Comparison of ENCODE assay signal across 22 cellular contexts in the genomic region with DNA sequence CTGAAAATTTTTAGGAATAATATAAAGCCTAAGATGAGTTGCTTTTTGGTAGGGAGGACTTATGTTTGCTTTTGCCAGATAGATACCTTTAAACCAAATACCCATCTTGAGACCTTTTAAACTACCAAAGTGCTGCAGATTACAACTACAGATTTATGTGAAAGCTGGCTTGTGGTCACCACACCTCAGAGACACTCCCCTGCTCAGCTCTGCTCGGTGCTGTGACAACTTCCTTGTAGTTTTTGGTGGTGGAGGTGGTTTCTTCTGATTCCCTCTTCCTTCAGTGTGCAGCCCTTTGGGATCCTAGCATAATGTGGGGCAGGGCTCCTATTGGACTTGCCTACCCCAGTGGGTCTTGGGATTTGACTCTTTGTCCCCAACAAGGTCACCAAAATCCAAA. TPM values are rescaled to one million over a fixed set of nuclear protein-coding genes. Genes with fewer than 3 reads are reported as not detected.
A peak's percentile ranks its signal among the peaks of the same experiment; 100 is the strongest.
DNase-seq lines count a peak whose midpoint lies in the region; ATAC-seq and TF ChIP-seq lines count a peak whose summit lies in the region.
"Had no signal": no experiment of that assay in that cellular context is flagged by ENCODE, and none has a peak within 500 bp of the region (broad histone marks: within the 10 kb centered on the region; RNA-seq: fewer than 3 reads in every experiment).

No MANE protein-coding gene starts in this region.

- peaks cover 41% of the 10 kb centered on the region for H3K27me3 Mint-ChIP-seq in activated CD4-positive, alpha-beta T cell treated with anti-CD3 and anti-CD28 coated beads, Interleukin-2, amount 10 ng/mL, durations not matched to agents 24 days and 14 days
- H3K27me3 Mint-ChIP-seq in activated CD4-positive, alpha-beta T cell treated with anti-CD3 and anti-CD28 coated beads for 36 hours: peaks cover 16% of the 10 kb centered on the region
- H3K27me3 Mint-ChIP-seq in H9 (ENCODE audit: low read depth): no peaks in the 10 kb centered on the region

- H4K20me1 ChIP-seq in H9 (ENCODE audit: control insufficient read depth, insufficient read depth, insufficient read length): no peaks in the 10 kb centered on the region

- no peak overlapping the region for H2AK5ac ChIP-seq in H9 (ENCODE audit: insufficient read length, low read length)

- no peak overlapping the region for H3K4me3 Mint-ChIP-seq in activated CD4-positive, alpha-beta T cell treated with anti-CD3 and anti-CD28 coated beads, Interleukin-2, amount 10 ng/mL, durations not matched to agents 24 days and 14 days
- H3K4me3 Mint-ChIP-seq in activated CD4-positive, alpha-beta T cell treated with anti-CD3 and anti-CD28 coated beads for 36 hours: no peak overlapping the region
- no peak overlapping the region for H3K4me3 Mint-ChIP-seq in H9
- H3K4me3 Mint-ChIP-seq: naive thymus-derived CD8-positive, alpha-beta T cell; stimulated activated naive B cell treated with anti-CD40 and anti-IgM and Interleukin-4, amounts not matched to agents 10 μg/mL and 1 μg/mL and 100 μg/mL, for 72 hours had no signal

- H3K23ac ChIP-seq in H9 (ENCODE audit: insufficient read length, low read depth, low read length): no peak overlapping the region

- H4K91ac ChIP-seq in H9 (ENCODE audit: insufficient read length, low read depth, low read length): no peak overlapping the region

- H3K4ac ChIP-seq in H9 (ENCODE audit: low read depth, low read length): no peak overlapping the region

- no peak overlapping the region for H3K18ac ChIP-seq in H9 (ENCODE audit: insufficient read length, low read depth, low read length)

- H3K36me3 ChIP-seq in ascending aorta (no peaks in the 10 kb centered on the region), psoas muscle (ENCODE audit: insufficient read depth in 1 of 2, low read depth in 1 of 2) (no peaks in the 10 kb centered on the region)
- H3K36me3 ChIP-seq: tibial nerve had no signal

- H2AFZ ChIP-seq in H9 (ENCODE audit: low read length): no peak overlapping the region
- H2AFZ ChIP-seq: hepatocyte had no signal

- no peaks in the 10 kb centered on the region for H3K79me1 ChIP-seq in H9 (ENCODE audit: insufficient read depth, low read depth, low read length, poor library complexity, severe bottlenecking)

- peak overlapping the region in 1 of 2 donors; percentile 9 for H3K4me3 ChIP-seq in ascending aorta
- H3K4me3 ChIP-seq in psoas muscle: no peak overlapping the region
- H3K4me3 ChIP-seq: hepatocyte, tibial nerve had no signal

- H2BK5ac ChIP-seq in H9 (ENCODE audit: insufficient read length, low read length): no peak overlapping the region

- no peak overlapping the region for H2BK12ac ChIP-seq in H9 (ENCODE audit: insufficient read length, low read depth, low read length)

- intact Hi-C loops in activated CD4-positive, alpha-beta T cell treated with anti-CD3 and anti-CD28 coated beads, Interleukin-2, amount 10 ng/mL, durations not matched to agents 24 days and 14 days (cut with micrococcal nuclease): no loop called here
- intact Hi-C loops in activated CD4-positive, alpha-beta T cell treated with anti-CD3 and anti-CD28 coated beads for 36 hours (cut with DNase I, micrococcal nuclease): no loop called here
- intact Hi-C loops in ascending aorta (cut with DNase I) (no loop called here), psoas muscle (cut with DNase I) (no loop called here)

- no peak overlapping the region for H4K8ac ChIP-seq in H9 (replicated peaks; ENCODE audit: insufficient read length, low read depth, low read length)

- no peaks in the 10 kb centered on the region for H3K79me2 ChIP-seq in H9 (ENCODE audit: insufficient read depth, low read length)

- no peak overlapping the region for H3K14ac ChIP-seq in H9 (ENCODE audit: insufficient read depth, low read length)

- POLR2A ChIA-PET in activated CD4-positive, alpha-beta T cell treated with anti-CD3 and anti-CD28 coated beads for 36 hours (lab: Charles Lee): no interaction called here

- H3K27ac ChIP-seq in H9 (ENCODE audit: insufficient read length, low read depth, low read length): no peak overlapping the region
- H3K27ac ChIP-seq in ascending aorta: peak overlapping the region; percentile 17 to 23
- peak overlapping the region; percentile 44 for H3K27ac ChIP-seq in psoas muscle
- H3K27ac ChIP-seq: hepatocyte had no signal

- no peak overlapping the region for H3K4me2 ChIP-seq in H9 (ENCODE audit: insufficient read depth, insufficient read length, low read length)
- H3K4me2 ChIP-seq: hepatocyte had no signal

- no peak overlapping the region for H4K5ac ChIP-seq in H9 (ENCODE audit: insufficient read length, low read depth, low read length)

- no CpG with 5 or more reads among the region's 1 CpG for WGBS in H9 (ENCODE audit: extremely low coverage, insufficient read length, low lambda C conversion rate)
- 42 to 60% (median 58%) methylated on average over 1 of the region's 1 CpG for WGBS in psoas muscle, 3 donors

- no peak overlapping the region for H3K56ac ChIP-seq in H9 (ENCODE audit: insufficient read length, low read depth, low read length)

- ATAC-seq in activated CD4-positive, alpha-beta T cell treated with anti-CD3 and anti-CD28 coated beads for 36 hours: no peak
- ATAC-seq in psoas muscle: no peak
- no peak for ATAC-seq in HG03039 (IDR thresholded peaks at IDR 0.05; ENCODE audit: unreplicated experiment)
- ATAC-seq: naive thymus-derived CD8-positive, alpha-beta T cell; stimulated activated naive B cell treated with anti-CD40 and anti-IgM and Interleukin-4, amounts not matched to agents 10 μg/mL and 1 μg/mL and 100 μg/mL, for 72 hours had no signal

- no peak overlapping the region for H3K27ac Mint-ChIP-seq in activated CD4-positive, alpha-beta T cell treated with anti-CD3 and anti-CD28 coated beads, Interleukin-2, amount 10 ng/mL, durations not matched to agents 24 days and 14 days
- H3K27ac Mint-ChIP-seq in activated CD4-positive, alpha-beta T cell treated with anti-CD3 and anti-CD28 coated beads for 36 hours: no peak overlapping the region
- H3K27ac Mint-ChIP-seq in H9: peak overlapping the region in 2 of 3 experiments; percentile 16 to 27; a peak in 1 of 7 replicates
- H3K27ac Mint-ChIP-seq: naive thymus-derived CD8-positive, alpha-beta T cell; stimulated activated naive B cell treated with anti-CD40 and anti-IgM and Interleukin-4, amounts not matched to agents 10 μg/mL and 1 μg/mL and 100 μg/mL, for 72 hours had no signal

- H3K4me1 Mint-ChIP-seq in activated CD4-positive, alpha-beta T cell treated with anti-CD3 and anti-CD28 coated beads, Interleukin-2, amount 10 ng/mL, durations not matched to agents 24 days and 14 days: peaks cover 7% of the 10 kb centered on the region
- no peaks in the 10 kb centered on the region for H3K4me1 Mint-ChIP-seq in activated CD4-positive, alpha-beta T cell treated with anti-CD3 and anti-CD28 coated beads for 36 hours
- H3K4me1 Mint-ChIP-seq in H9: no peaks in the 10 kb centered on the region
- H3K4me1 Mint-ChIP-seq: stimulated activated naive B cell treated with anti-CD40 and anti-IgM and Interleukin-4, amounts not matched to agents 10 μg/mL and 1 μg/mL and 100 μg/mL, for 72 hours had no signal

- H2BK20ac ChIP-seq in H9 (ENCODE audit: low read depth, low read length, poor library complexity, severe bottlenecking): no peak overlapping the region

- H3K9me3 Mint-ChIP-seq in activated CD4-positive, alpha-beta T cell treated with anti-CD3 and anti-CD28 coated beads, Interleukin-2, amount 10 ng/mL, durations not matched to agents 24 days and 14 days: no peaks in the 10 kb centered on the region
- H3K9me3 Mint-ChIP-seq in activated CD4-positive, alpha-beta T cell treated with anti-CD3 and anti-CD28 coated beads for 36 hours (ENCODE audit: low read depth): no peaks in the 10 kb centered on the region
- H3K9me3 Mint-ChIP-seq in H9: no peaks in the 10 kb centered on the region
- H3K9me3 Mint-ChIP-seq: naive thymus-derived CD8-positive, alpha-beta T cell; stimulated activated naive B cell treated with anti-CD40 and anti-IgM and Interleukin-4, amounts not matched to agents 10 μg/mL and 1 μg/mL and 100 μg/mL, for 72 hours had no signal

- no peak overlapping the region for H2BK15ac ChIP-seq in H9 (ENCODE audit: low read depth, low read length)

- H3K9ac ChIP-seq in H9 (ENCODE audit: extremely low read depth, insufficient read length, low read length): no peak overlapping the region

- no peak overlapping the region for H3T11ph ChIP-seq in H9 (ENCODE audit: low read length)

- no peaks in the 10 kb centered on the region for H3K9me3 ChIP-seq in H9 (ENCODE audit: control insufficient read depth, low read depth, low read length)
- H3K9me3 ChIP-seq in ascending aorta: no peaks in the 10 kb centered on the region
- no peaks in the 10 kb centered on the region for H3K9me3 ChIP-seq in psoas muscle
- H3K9me3 ChIP-seq: tibial nerve had no signal

- CTCF ChIA-PET in activated CD4-positive, alpha-beta T cell treated with anti-CD3 and anti-CD28 coated beads for 36 hours (lab: Charles Lee): no interaction called here

- H3K36me3 Mint-ChIP-seq in activated CD4-positive, alpha-beta T cell treated with anti-CD3 and anti-CD28 coated beads, Interleukin-2, amount 10 ng/mL, durations not matched to agents 24 days and 14 days (ENCODE audit: low read depth): no peaks in the 10 kb centered on the region
- no peaks in the 10 kb centered on the region for H3K36me3 Mint-ChIP-seq in activated CD4-positive, alpha-beta T cell treated with anti-CD3 and anti-CD28 coated beads for 36 hours (ENCODE audit: low read depth)
- no peaks in the 10 kb centered on the region; a peak in 1 of 7 replicates for H3K36me3 Mint-ChIP-seq in H9 (ENCODE audit: insufficient read depth in 1 of 3, low read depth in 3 of 3)

- H3K27me3 ChIP-seq in H9 (ENCODE audit: insufficient read depth, low read length) (no peaks in the 10 kb centered on the region), ascending aorta (no peaks in the 10 kb centered on the region), psoas muscle (ENCODE audit: insufficient read depth in 3 of 3, low read length in 2 of 3) (no peaks in the 10 kb centered on the region)
- H3K27me3 ChIP-seq: hepatocyte, tibial nerve had no signal

- no peak overlapping the region for H2BK120ac ChIP-seq in H9 (ENCODE audit: low read depth, low read length, poor library complexity, severe bottlenecking)

- TF ChIP-seq CTCF in H9 (conservative IDR thresholded peaks at IDR 0.05): no peak
- no peak for TF ChIP-seq CTCF in ascending aorta (IDR thresholded peaks at IDR 0.05)
- no peak for TF ChIP-seq CTCF in psoas muscle (IDR thresholded peaks at IDR 0.05)

- H3K4me1 ChIP-seq in H9 (ENCODE audit: insufficient read depth, low read length) (no peaks in the 10 kb centered on the region), ascending aorta (no peaks in the 10 kb centered on the region), psoas muscle (no peaks in the 10 kb centered on the region)

- H3K23me2 ChIP-seq in H9 (ENCODE audit: insufficient read length, low read depth, low read length, poor library complexity, severe bottlenecking): no peaks in the 10 kb centered on the region

- peak; percentile 71 for DNase-seq in activated CD4-positive, alpha-beta T cell treated with anti-CD3 and anti-CD28 coated beads, Interleukin-2, amount 10 ng/mL, durations not matched to agents 24 days and 14 days
- DNase-seq in activated CD4-positive, alpha-beta T cell treated with anti-CD3 and anti-CD28 coated beads for 36 hours: no peak
- no peak for DNase-seq in H9
- DNase-seq in ascending aorta (ENCODE audit: low spot score in 2 of 2): no peak
- DNase-seq in psoas muscle: no peak
- DNase-seq in NCI-H2029 treated with DMSO at 0.1 percent for 48 hours (lab: John Stamatoyannopoulos, UW): no peak
- DNase-seq in NCI-H69 (lab: John Stamatoyannopoulos, UW): no peak
- DNase-seq: activated CD4-positive, alpha-beta T cell treated with anti-CD3 and anti-CD28 coated beads for 48 hours; activated gamma-delta T cell; activated T-cell treated with anti-CD3 and anti-CD28 coated beads for 4 hours; amygdala; DMS79 treated with DMSO at 0.1 percent for 48 hours; H7; Kasumi-1; mesenchymal stem cell; naive thymus-derived CD8-positive, alpha-beta T cell; NCI-H510A treated with DMSO at 0.1 percent for 48 hours; stimulated activated CD4-positive, alpha-beta T cell treated with anti-CD3 and anti-CD28 coated beads, Interleukin-1b, Interleukin-23, amount 100 ng/mL, for 48 hours; stimulated activated naive B cell treated with anti-CD40 and anti-IgM and Interleukin-4, amounts not matched to agents 10 μg/mL and 1 μg/mL and 100 μg/mL, for 72 hours had no signal

RNA-seq across cellular contexts. Expression of a gene that starts 29.2 kb away (rescaled TPM):
- total RNA-seq in activated CD4-positive, alpha-beta T cell treated with anti-CD3 and anti-CD28 coated beads, Interleukin-2, amount 10 ng/mL, durations not matched to agents 24 days and 14 days: 3.1 and 3.3 TPM in 2 replicates
- 1 to 10 TPM; 2.5 to 3.4 TPM for total RNA-seq in activated CD4-positive, alpha-beta T cell treated with anti-CD3 and anti-CD28 coated beads for 36 hours
- 8.7 and 8.8 TPM in 2 replicates for total RNA-seq in H9 (2021)
- total RNA-seq in ascending aorta: 162 TPM
- 1 to 10 TPM; 2.2 to 4.8 (median 3.1) TPM for total RNA-seq in psoas muscle
- 1 to 10 TPM; 1.2 to 1.9 (median 1.7) TPM for polyA plus RNA-seq in psoas muscle

Comparison
In these comparisons a context has a peak if more than half of its experiments do, and no peak if none do; other contexts are left out.
1. H3K27ac Mint-ChIP-seq: peak in H9 (2 of 3); none in activated CD4-positive, alpha-beta T cell treated with anti-CD3 and anti-CD28 coated beads, Interleukin-2, amount 10 ng/mL, durations not matched to agents 24 days and 14 days (single experiment) and activated CD4-positive, alpha-beta T cell treated with anti-CD3 and anti-CD28 coated beads for 36 hours (single experiment).
2. RNA of a gene that starts 29.2 kb away (total RNA-seq): 162 TPM in ascending aorta (single experiment); 8.7 to 8.8 TPM in H9, 2.5 to 3.4 TPM in activated CD4-positive, alpha-beta T cell treated with anti-CD3 and anti-CD28 coated beads for 36 hours, 2.2 to 4.8 TPM in psoas muscle and 3.1 to 3.3 TPM in activated CD4-positive, alpha-beta T cell treated with anti-CD3 and anti-CD28 coated beads, Interleukin-2, amount 10 ng/mL, durations not matched to agents 24 days and 14 days; every median in the first group is over 10 times any median in the second.